10 cellular contexts compared by ENCODE assay signal in genomic region chr2:165877565-165878550, GRCh38.
DNase-seq lines count a peak whose midpoint lies in the region; ATAC-seq, FAIRE-seq and TF ChIP-seq lines count a peak whose summit lies in the region.
"Had no signal": no experiment of that assay in that cellular context is flagged by ENCODE, and none has a peak within 500 bp of the region (broad histone marks: within the 10 kb centered on the region; RNA-seq: fewer than 3 reads in every experiment).

No MANE protein-coding gene starts in this region.

- TF ChIP-seq POLR2A in GM12891 (IDR thresholded peaks at IDR 0.05; ENCODE audit: low read depth, low read length): no peak

- H3K27ac Mint-ChIP-seq in activated T-cell treated with anti-CD3 and anti-CD28 coated beads, Interleukin-2, amount 50 U/mL, for 24 hours: peak overlapping the region; percentile 67

- DNase-seq in activated T-cell treated with anti-CD3 and anti-CD28 coated beads, Interleukin-2, amount 50 U/mL, for 24 hours: no peak
- no peak for DNase-seq in activated T-cell treated with anti-CD3 and anti-CD28 coated beads, Interleukin-2, amount 50 U/mL, for 48 hours
- DNase-seq in SIG-M5 treated with dmso at 0.1 percent for 504 hours (lab: John Stamatoyannopoulos, UW; ENCODE audit: unreplicated experiment) (peak; percentile 89), smooth muscle cell (lab: John Stamatoyannopoulos, UW; ENCODE audit: unreplicated experiment) (no peak), GM12891 (ENCODE audit: insufficient read length, low spot score) (no peak), NCI-H2227 treated with DMSO at 0.1 percent for 48 hours (lab: John Stamatoyannopoulos, UW) (no peak), NCI-H1092 (lab: John Stamatoyannopoulos, UW) (no peak)
- DNase-seq: effector CD8-positive, alpha-beta T cell had no signal

- peaks cover 52% of the 10 kb centered on the region for H3K36me3 Mint-ChIP-seq in activated T-cell treated with anti-CD3 and anti-CD28 coated beads, Interleukin-2, amount 50 U/mL, for 24 hours (ENCODE audit: low read depth)

- H3K79me2 ChIP-seq in smooth muscle cell (ENCODE audit: low read depth): no peaks in the 10 kb centered on the region

- H3K4me1 ChIP-seq in smooth muscle cell (ENCODE audit: low read depth): no peaks in the 10 kb centered on the region

- no peak overlapping the region for H2AFZ ChIP-seq in smooth muscle cell (ENCODE audit: low read depth)
- H2AFZ ChIP-seq: PC-9 had no signal

- peak; percentile 71 for ATAC-seq in HG02870 (IDR thresholded peaks at IDR 0.05; ENCODE audit: unreplicated experiment)

- no peak overlapping the region for H3K4me3 Mint-ChIP-seq in activated T-cell treated with anti-CD3 and anti-CD28 coated beads, Interleukin-2, amount 50 U/mL, for 24 hours

- no peaks in the 10 kb centered on the region for H3K27me3 Mint-ChIP-seq in activated T-cell treated with anti-CD3 and anti-CD28 coated beads, Interleukin-2, amount 50 U/mL, for 24 hours

- H3K9me3 Mint-ChIP-seq in activated T-cell treated with anti-CD3 and anti-CD28 coated beads, Interleukin-2, amount 50 U/mL, for 24 hours: no peaks in the 10 kb centered on the region

- H3F3A ChIP-seq in smooth muscle cell (ENCODE audit: low read depth): no peaks in the 10 kb centered on the region

- no peaks in the 10 kb centered on the region for H3K27me3 ChIP-seq in smooth muscle cell (ENCODE audit: low read depth)

- no peaks in the 10 kb centered on the region for H4K20me1 ChIP-seq in smooth muscle cell (ENCODE audit: low read depth)

- H3K4me3 ChIP-seq in smooth muscle cell: no peak overlapping the region
- H3K4me3 ChIP-seq: PC-9 had no signal

- peaks cover 3% of the 10 kb centered on the region for H3K36me3 ChIP-seq in smooth muscle cell (ENCODE audit: low read depth)

- peaks cover 39% of the 10 kb centered on the region for H3K4me1 Mint-ChIP-seq in activated T-cell treated with anti-CD3 and anti-CD28 coated beads, Interleukin-2, amount 50 U/mL, for 24 hours (ENCODE audit: low read depth)

- TF ChIP-seq CTCF in smooth muscle cell (IDR thresholded peaks at IDR 0.05; ENCODE audit: borderline replicate concordance, insufficient read depth, poor library complexity, severe bottlenecking): no peak

- peak overlapping the region; percentile 10 for H3K27ac ChIP-seq in smooth muscle cell (ENCODE audit: low read depth)
- H3K27ac ChIP-seq: PC-9 had no signal

- 76% methylated on average over 6 of the region's 6 CpGs for WGBS in smooth muscle cell (ENCODE audit: low lambda C conversion rate)

- peak overlapping the region; percentile 16 for H3K4me2 ChIP-seq in smooth muscle cell
- H3K4me2 ChIP-seq: PC-9 had no signal

- no peak for FAIRE-seq in GM12891 (lab: Jason Lieb, UNC)

- H3K9me3 ChIP-seq in smooth muscle cell (replicated peaks; ENCODE audit: low read depth): no peaks in the 10 kb centered on the region

- H3K9ac ChIP-seq in smooth muscle cell (ENCODE audit: low read depth): no peak overlapping the region

TF ChIP-seq in GM12891, 5 proteins besides CTCF, POLR2A, EP300 and RAD21:
- TF ChIP-seq PAX5 (IDR thresholded peaks at IDR 0.05; ENCODE audit: insufficient read depth, low read length, severe bottlenecking): no peak
